7 cellular contexts compared by ENCODE assay signal in the genomic region with DNA sequence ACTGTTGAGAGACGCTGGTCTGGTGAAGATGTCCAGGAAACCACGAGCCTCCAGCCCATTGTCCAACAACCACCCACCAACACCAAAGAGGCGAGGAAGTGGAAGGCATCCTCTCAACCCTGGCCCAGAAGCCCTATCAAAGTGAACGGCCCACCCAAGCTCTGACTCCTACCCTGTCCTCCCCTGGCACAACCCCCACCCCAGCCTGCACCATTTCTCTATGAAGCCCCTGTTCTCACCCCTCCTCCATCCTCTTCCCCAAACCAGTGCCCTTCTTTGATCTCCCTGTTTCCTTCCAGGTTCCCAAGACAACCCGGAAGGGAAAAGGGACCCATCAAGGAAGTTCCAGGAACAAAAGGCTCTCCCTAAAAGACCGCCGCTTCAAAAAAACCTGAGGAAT. TPM values are rescaled to one million over a fixed set of nuclear protein-coding genes. Genes with fewer than 3 reads are reported as not detected.
"Had no signal": no experiment of that assay in that cellular context is flagged by ENCODE, and none has a peak within 500 bp of the region (broad histone marks: within the 10 kb centered on the region; RNA-seq: fewer than 3 reads in every experiment).

No MANE protein-coding gene starts in this region.

RNA-seq across cellular contexts. Expression of a gene that starts 0.5 kb away (rescaled TPM):
- total RNA-seq: OCI-LY7, PC-3, Peyer's patch, Right ventricle myocardium inferior, Right ventricle myocardium superior, SJCRH30, SJSA1 had no signal

RNA-seq across cellular contexts. Expression of a gene that starts 5.9 kb away (rescaled TPM):
- total RNA-seq: OCI-LY7, PC-3, Peyer's patch, Right ventricle myocardium inferior, Right ventricle myocardium superior, SJSA1 had no signal

RNA-seq across cellular contexts. Expression of a gene that starts 9.9 kb away (rescaled TPM):
- total RNA-seq: OCI-LY7, Peyer's patch, Right ventricle myocardium inferior, Right ventricle myocardium superior had no signal

RNA-seq across cellular contexts. Expression of a gene that starts 26.0 kb away (rescaled TPM):
- total RNA-seq: OCI-LY7, Peyer's patch, Right ventricle myocardium inferior, Right ventricle myocardium superior, SJSA1 had no signal

RNA-seq across cellular contexts. Expression of a gene that starts 26.0 kb away (rescaled TPM):
- total RNA-seq: OCI-LY7, PC-3, Peyer's patch, Right ventricle myocardium inferior, Right ventricle myocardium superior, SJSA1 had no signal
